19 cellular contexts compared by ENCODE assay signal in the genomic region with DNA sequence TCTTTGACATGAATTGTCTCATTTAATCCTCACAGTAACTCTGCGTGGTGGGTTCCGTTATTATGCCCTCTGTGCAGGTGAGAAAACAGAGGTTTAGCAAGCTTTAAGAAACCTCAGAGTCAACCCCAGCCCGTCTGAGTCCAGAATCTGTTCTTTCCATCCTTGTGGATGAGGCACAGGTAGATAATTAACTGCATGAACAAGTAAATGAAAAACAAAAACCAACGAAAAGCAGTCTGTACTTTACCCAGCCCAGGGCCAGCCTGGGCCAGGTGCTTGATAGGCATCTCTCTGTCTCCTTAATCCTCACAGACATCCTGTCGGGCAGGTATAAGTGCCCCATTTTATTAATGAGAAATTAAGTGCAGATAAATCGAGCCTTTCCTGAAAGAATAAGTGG. TPM values are rescaled to one million over a fixed set of nuclear protein-coding genes. Genes with fewer than 3 reads are reported as not detected.
"Had no signal": no experiment of that assay in that cellular context is flagged by ENCODE, and none has a peak within 500 bp of the region (broad histone marks: within the 10 kb centered on the region; RNA-seq: fewer than 3 reads in every experiment).

No MANE protein-coding gene starts in this region.

- H3K27me3 ChIP-seq: adrenal gland, sigmoid colon, tibial artery had no signal

- DNase-seq: activated CD4-positive, alpha-beta T cell treated with anti-CD3 and anti-CD28 coated beads, Interleukin-2, amount 50 U/mL, for 4 hours; activated CD8-positive, alpha-beta memory T cell treated with anti-CD3 and anti-CD28 coated beads for 24 hours; activated CD8-positive, alpha-beta memory T cell treated with anti-CD3 and anti-CD28 coated beads, Interleukin-2, amount 50 U/mL, for 4 hours; activated naive CD4-positive, alpha-beta T cell; activated T-cell treated with anti-CD3 and anti-CD28 coated beads, Interleukin-2, amount 50 U/mL, for 24 hours; heart left ventricle; nucleus accumbens; sigmoid colon; stimulated activated CD4-positive, alpha-beta T cell treated with anti-CD3 and anti-CD28 coated beads, Interleukin-4, amount 100 ng/mL, for 4 hours; stimulated activated naive CD8-positive, alpha-beta T cell treated with anti-CD3 and anti-CD28 coated beads, Interleukin-15, Interleukin-2, amounts not matched to agents 100 U/mL and 50 U/mL, for 24 hours; T-helper 9 cell; tibial artery had no signal

- H3K4me1 ChIP-seq: adrenal gland, heart left ventricle, tibial artery had no signal

- H3K4me1 Mint-ChIP-seq: activated T-helper 17 cell treated with anti-CD3 and anti-CD28 coated beads, Interleukin-2, amount 50 U/mL, for 72 hours; central memory CD8-positive, alpha-beta T cell had no signal

- H3K36me3 Mint-ChIP-seq: activated naive CD8-positive, alpha-beta T cell; natural killer cell treated with Interleukin-12 subunit alpha and Interleukin-12 subunit beta and Interleukin-15 and Interleukin-18, amount 100 ng/mL, for 72 hours; WTC11 had no signal

- H3K9me3 ChIP-seq: adrenal gland, heart left ventricle, sigmoid colon, tibial artery had no signal

- H3K27ac ChIP-seq: adrenal gland, heart left ventricle, sigmoid colon, tibial artery had no signal

- H3K36me3 ChIP-seq: adrenal gland, heart left ventricle, sigmoid colon, tibial artery had no signal

- H3K27ac Mint-ChIP-seq: activated naive CD8-positive, alpha-beta T cell; activated T-cell treated with anti-CD3 and anti-CD28 coated beads, Interleukin-2, amount 50 U/mL, for 24 hours; activated T-helper 17 cell treated with anti-CD3 and anti-CD28 coated beads, Interleukin-2, amount 50 U/mL, for 72 hours; natural killer cell treated with Interleukin-12 subunit alpha and Interleukin-12 subunit beta and Interleukin-15 and Interleukin-18, amount 100 ng/mL, for 72 hours; WTC11 had no signal

- H3K4me3 ChIP-seq: adrenal gland, heart left ventricle, sigmoid colon, tibial artery had no signal

- H3K9me3 Mint-ChIP-seq: activated T-cell treated with anti-CD3 and anti-CD28 coated beads, Interleukin-2, amount 50 U/mL, for 24 hours; activated T-helper 17 cell treated with anti-CD3 and anti-CD28 coated beads, Interleukin-2, amount 50 U/mL, for 72 hours; central memory CD8-positive, alpha-beta T cell; natural killer cell treated with Interleukin-12 subunit alpha and Interleukin-12 subunit beta and Interleukin-15 and Interleukin-18, amount 100 ng/mL, for 72 hours; WTC11 had no signal

- H3K4me3 Mint-ChIP-seq: activated naive CD8-positive, alpha-beta T cell; activated T-cell treated with anti-CD3 and anti-CD28 coated beads, Interleukin-2, amount 50 U/mL, for 24 hours; activated T-helper 17 cell treated with anti-CD3 and anti-CD28 coated beads, Interleukin-2, amount 50 U/mL, for 72 hours; central memory CD8-positive, alpha-beta T cell; natural killer cell treated with Interleukin-12 subunit alpha and Interleukin-12 subunit beta and Interleukin-15 and Interleukin-18, amount 100 ng/mL, for 72 hours; WTC11 had no signal

- ATAC-seq: activated T-helper 17 cell treated with anti-CD3 and anti-CD28 coated beads, Interleukin-2, amount 50 U/mL, for 72 hours; heart left ventricle; natural killer cell treated with Interleukin-12 subunit alpha and Interleukin-12 subunit beta and Interleukin-15 and Interleukin-18, amount 100 ng/mL, for 72 hours; stimulated activated naive CD8-positive, alpha-beta T cell treated with anti-CD3 and anti-CD28 coated beads, Interleukin-15, Interleukin-2, amounts not matched to agents 100 U/mL and 50 U/mL, for 24 hours had no signal

RNA-seq across cellular contexts. Expression of a gene that starts 25.3 kb away (rescaled TPM):
- total RNA-seq: activated T-helper 17 cell treated with anti-CD3 and anti-CD28 coated beads, Interleukin-2, amount 50 U/mL, for 72 hours; natural killer cell treated with Interleukin-12 subunit alpha and Interleukin-12 subunit beta and Interleukin-15 and Interleukin-18, amount 100 ng/mL, for 72 hours; T-helper 1 cell treated with Interleukin-12 subunit alpha and Interleukin-12 subunit beta and Interleukin-4 antibody, amounts not matched to agents 30 ng/mL and 1 ng/mL, for 36 hours had no signal
